Comparison of ENCODE assay signal across 13 cellular contexts in genomic region chr22:37053310-37054077, GRCh38. TPM values are rescaled to one million over a fixed set of nuclear protein-coding genes. Genes with fewer than 3 reads are reported as not detected.
A peak's percentile ranks its signal among the peaks of the same experiment; 100 is the strongest.
DNase-seq lines count a peak whose midpoint lies in the region; ATAC-seq, FAIRE-seq and TF ChIP-seq lines count a peak whose summit lies in the region.
"Had no signal": no experiment of that assay in that cellular context is flagged by ENCODE, and none has a peak within 500 bp of the region (broad histone marks: within the 10 kb centered on the region; RNA-seq: fewer than 3 reads in every experiment).

No MANE protein-coding gene starts in this region.

- H3K4me1 Mint-ChIP-seq in activated naive CD8-positive, alpha-beta T cell (ENCODE audit: low read depth) = peaks cover 12% of the 10 kb centered on the region
- peaks cover 7% of the 10 kb centered on the region for H3K4me1 Mint-ChIP-seq in activated naive CD8-positive, alpha-beta T cell treated with anti-CD3 and anti-CD28 coated beads, Interleukin-2, amount 50 U/mL, for 24 hours
- peaks cover 30% of the 10 kb centered on the region for H3K4me1 Mint-ChIP-seq in brain

- H3K27me3 ChIP-seq in right cardiac atrium (ENCODE audit: control insufficient read depth, insufficient read depth) = no peaks in the 10 kb centered on the region
- H3K27me3 ChIP-seq: sigmoid colon had no signal

- 59% methylated on average over 17 of the region's 17 CpGs for WGBS in right cardiac atrium

- H3K4me3 Mint-ChIP-seq in activated naive CD8-positive, alpha-beta T cell = peak overlapping the region; percentile 78
- no peak overlapping the region for H3K4me3 Mint-ChIP-seq in activated naive CD8-positive, alpha-beta T cell treated with anti-CD3 and anti-CD28 coated beads, Interleukin-2, amount 50 U/mL, for 24 hours
- peak overlapping the region; percentile 85 to 91 (median 88) for H3K4me3 Mint-ChIP-seq in brain

- no peak overlapping the region for H3K4me3 ChIP-seq in right cardiac atrium (ENCODE audit: low read length)
- H3K4me3 ChIP-seq: SK-N-MC had no signal

- peak overlapping the region; percentile 83 for H3K27ac ChIP-seq in right cardiac atrium (ENCODE audit: low read length)
- H3K27ac ChIP-seq: sigmoid colon, SK-N-MC had no signal

- peaks cover 4% of the 10 kb centered on the region for H3K4me1 ChIP-seq in right cardiac atrium (ENCODE audit: control insufficient read depth, insufficient read depth, low read length)

- no peak overlapping the region for H3K27ac Mint-ChIP-seq in activated naive CD8-positive, alpha-beta T cell
- no peak overlapping the region for H3K27ac Mint-ChIP-seq in activated naive CD8-positive, alpha-beta T cell treated with anti-CD3 and anti-CD28 coated beads, Interleukin-2, amount 50 U/mL, for 24 hours
- peak overlapping the region in 3 of 5 experiments; percentile 31 to 76 (median 72) for H3K27ac Mint-ChIP-seq in brain

- no peaks in the 10 kb centered on the region for H3K9me3 Mint-ChIP-seq in activated naive CD8-positive, alpha-beta T cell (ENCODE audit: low read depth)
- no peaks in the 10 kb centered on the region for H3K9me3 Mint-ChIP-seq in activated naive CD8-positive, alpha-beta T cell treated with anti-CD3 and anti-CD28 coated beads, Interleukin-2, amount 50 U/mL, for 24 hours
- no peaks in the 10 kb centered on the region for H3K9me3 Mint-ChIP-seq in brain

- ATAC-seq in activated naive CD8-positive, alpha-beta T cell treated with anti-CD3 and anti-CD28 coated beads, Interleukin-2, amount 50 U/mL, for 24 hours = no peak
- ATAC-seq in right cardiac atrium (peak; percentile 49 to 65), HG02678 (IDR thresholded peaks at IDR 0.05; ENCODE audit: unreplicated experiment) (no peak)

- DNase-seq in activated naive CD8-positive, alpha-beta T cell treated with anti-CD3 and anti-CD28 coated beads, Interleukin-2, amount 50 U/mL, for 24 hours = no peak
- DNase-seq in right cardiac atrium (peak in 2 of 3 donors; percentile 31 to 72), urothelium cell line (ENCODE audit: low spot score) (no peak), H4 (ENCODE audit: low spot score) (no peak)
- no peak for DNase-seq in stimulated activated CD8-positive, alpha-beta memory T cell treated with anti-CD3 and anti-CD28 coated beads, Interleukin-4, amount 100 ng/mL, for 48 hours
- DNase-seq: MV-4-11, NCI-H526 treated with DMSO at 0.1 percent for 48 hours, sigmoid colon had no signal

- no peaks in the 10 kb centered on the region for H3K9me3 ChIP-seq in right cardiac atrium (ENCODE audit: control insufficient read depth, low read length)
- H3K9me3 ChIP-seq: sigmoid colon had no signal

- TF ChIP-seq CTCF in brain (conservative IDR thresholded peaks at IDR 0.05) = no peak

- intact Hi-C loops in right cardiac atrium (cut with DNase I) = no loop called here

- H3K36me3 Mint-ChIP-seq in activated naive CD8-positive, alpha-beta T cell = no peaks in the 10 kb centered on the region
- H3K36me3 Mint-ChIP-seq in activated naive CD8-positive, alpha-beta T cell treated with anti-CD3 and anti-CD28 coated beads, Interleukin-2, amount 50 U/mL, for 24 hours (ENCODE audit: low read depth) = peaks cover 5% of the 10 kb centered on the region
- H3K36me3 Mint-ChIP-seq in brain = peaks cover 23% of the 10 kb centered on the region

- no peaks in the 10 kb centered on the region for H3K27me3 Mint-ChIP-seq in activated naive CD8-positive, alpha-beta T cell
- no peaks in the 10 kb centered on the region for H3K27me3 Mint-ChIP-seq in activated naive CD8-positive, alpha-beta T cell treated with anti-CD3 and anti-CD28 coated beads, Interleukin-2, amount 50 U/mL, for 24 hours
- peaks cover 3% of the 10 kb centered on the region for H3K27me3 Mint-ChIP-seq in brain

- FAIRE-seq in urothelium cell line (lab: Jason Lieb, UNC) = peak; percentile 62

RNA-seq across cellular contexts. Expression of gene KCTD17, which starts 2.0 kb away (rescaled TPM):
- 108 TPM for polyA plus RNA-seq in brain (ENCODE audit: insufficient read depth, low read depth, low replicate concordance)
- total RNA-seq in right cardiac atrium = 10 to 100 TPM; 24.8 to 37.8 (median 32.2) TPM
- 34.4 TPM for polyA plus RNA-seq in right cardiac atrium
- total RNA-seq in H4 (2014; rRNA removed; shearing (Covaris generic)) = 6.3 and 7.4 TPM in 2 replicates

RNA-seq across cellular contexts. Expression of gene MPST, which starts 34.0 kb away (rescaled TPM):
- polyA plus RNA-seq in brain (ENCODE audit: insufficient read depth, low read depth, low replicate concordance) (65.7 TPM), right cardiac atrium (93.0 TPM)
- total RNA-seq in right cardiac atrium = 10 to 100 TPM; 49.6 to 65.7 (median 54.2) TPM
- total RNA-seq in H4 (2014; rRNA removed; shearing (Covaris generic)) = 39.6 and 50.0 TPM in 2 replicates

RNA-seq across cellular contexts. Expression of gene TST, which starts 34.2 kb away (rescaled TPM):
- polyA plus RNA-seq in brain (ENCODE audit: insufficient read depth, low read depth, low replicate concordance) (36.3 TPM), right cardiac atrium (67.9 TPM)
- total RNA-seq in right cardiac atrium = 10 to 100 TPM; 31.7 to 53.6 (median 36.6) TPM
- 31.7 and 38.2 TPM in 2 replicates for total RNA-seq in H4 (2014; rRNA removed; shearing (Covaris generic))

RNA-seq across cellular contexts. Expression of gene TMPRSS6, which starts 56.0 kb away (rescaled TPM):
- 45.4 TPM for polyA plus RNA-seq in brain (ENCODE audit: insufficient read depth, low read depth, low replicate concordance)
- total RNA-seq in right cardiac atrium = not detected
- not detected for polyA plus RNA-seq in right cardiac atrium
- total RNA-seq in H4 (2014; rRNA removed; shearing (Covaris generic)) = not detected in 2 replicates
- total RNA-seq: sigmoid colon had no signal
- polyA plus RNA-seq: BJ had no signal

Comparison
In these comparisons a context has a peak if more than half of its experiments do, and no peak if none do; other contexts are left out.
1. H3K27ac Mint-ChIP-seq: peak in brain (3 of 5); none in activated naive CD8-positive, alpha-beta T cell (single experiment) and activated naive CD8-positive, alpha-beta T cell treated with anti-CD3 and anti-CD28 coated beads, Interleukin-2, amount 50 U/mL, for 24 hours (single experiment).
2. ATAC-seq: peak in right cardiac atrium (2 of 2); none in activated naive CD8-positive, alpha-beta T cell treated with anti-CD3 and anti-CD28 coated beads, Interleukin-2, amount 50 U/mL, for 24 hours (single experiment) and HG02678 (single experiment).
3. DNase-seq: peak in right cardiac atrium (2 of 3); none in activated naive CD8-positive, alpha-beta T cell treated with anti-CD3 and anti-CD28 coated beads, Interleukin-2, amount 50 U/mL, for 24 hours (single experiment), urothelium cell line (single experiment), stimulated activated CD8-positive, alpha-beta memory T cell treated with anti-CD3 and anti-CD28 coated beads, Interleukin-4, amount 100 ng/mL, for 48 hours (single experiment) and H4 (single experiment).